In genomic region chr2:75870133-75870532, GRCh38 we compare ENCODE assay signal across 19 cellular contexts.
DNase-seq lines count a peak whose midpoint lies in the region.
"Had no signal": no experiment of that assay in that cellular context is flagged by ENCODE, and none has a peak within 500 bp of the region (broad histone marks: within the 10 kb centered on the region; RNA-seq: fewer than 3 reads in every experiment).

No MANE protein-coding gene starts in this region.

- no peaks in the 10 kb centered on the region for H3K36me3 ChIP-seq in H7 (replicated peaks; ENCODE audit: control insufficient read depth, insufficient read depth, low read length)
- no peaks in the 10 kb centered on the region for H3K36me3 ChIP-seq in NT2/D1 (ENCODE audit: insufficient read depth, insufficient read length, low read length)
- H3K36me3 ChIP-seq: BE2C had no signal

- DNase-seq in H7 (peak; percentile 35), NT2/D1 (ENCODE audit: low read depth, low spot score) (peak; percentile 78), iPS DF 4.7 (ENCODE audit: extremely low read depth, low spot score) (peak; percentile 41), superior temporal gyrus (ENCODE audit: extremely low spot score) (peak; percentile 7), middle frontal gyrus (ENCODE audit: extremely low spot score, low spot score) (no peak), NCI-H82 (lab: John Stamatoyannopoulos, UW) (no peak)
- DNase-seq in stimulated activated CD4-positive, alpha-beta T cell treated with anti-CD3 and anti-CD28 coated beads, Interleukin-2, amount 100 ng/mL, for 24 hours, result no peak
- DNase-seq: BE2C; CD4-positive, CD25-positive, alpha-beta regulatory T cell; COR-L47; GDM1; GM23248; IMR-90; Karpas-422; NCI-H1092; NCI-H1436 treated with DMSO at 0.1 percent for 48 hours; NCI-H2029 treated with DMSO at 0.1 percent for 48 hours; SHP77; SK-N-SH had no signal

- no peak overlapping the region for H3K9ac ChIP-seq in NT2/D1 (ENCODE audit: insufficient read length, low read depth)
- H3K9ac ChIP-seq: GM23248, SK-N-SH had no signal

- no peaks in the 10 kb centered on the region for H3K4me1 ChIP-seq in NT2/D1 (ENCODE audit: insufficient read depth, insufficient read length)
- H3K4me1 ChIP-seq: BE2C had no signal

- no peaks in the 10 kb centered on the region; the same call in 1 of the 2 replicates for H3K9me3 ChIP-seq in NT2/D1 (ENCODE audit: insufficient read depth, low read length)
- H3K9me3 ChIP-seq: BE2C, SK-N-SH had no signal

- H3K27me3 ChIP-seq in H7 (ENCODE audit: control insufficient read depth, insufficient read depth, low read length), result peaks cover 47% of the 10 kb centered on the region
- H3K27me3 ChIP-seq in NT2/D1 (ENCODE audit: insufficient read depth, insufficient read length), result peaks cover 53% of the 10 kb centered on the region
- H3K27me3 ChIP-seq: BE2C had no signal

- H3K4me3 ChIP-seq in H7 (ENCODE audit: insufficient read depth, low read depth, low read length) (no peak overlapping the region), NT2/D1 (ENCODE audit: insufficient read length, low read depth) (no peak overlapping the region)
- H3K4me3 ChIP-seq: GM23248 had no signal

Comparison
In these comparisons a context has a peak if more than half of its experiments do, and no peak if none do; other contexts are left out.
1. DNase-seq: peak in H7 (single experiment), NT2/D1 (single experiment), iPS DF 4.7 (single experiment) and superior temporal gyrus (single experiment); none in stimulated activated CD4-positive, alpha-beta T cell treated with anti-CD3 and anti-CD28 coated beads, Interleukin-2, amount 100 ng/mL, for 24 hours (0 of 2), middle frontal gyrus (single experiment) and NCI-H82 (single experiment).